In genomic region chr2:73232471-73233153, GRCh38 we compare ENCODE assay signal across 8 cellular contexts. TPM values are rescaled to one million over a fixed set of nuclear protein-coding genes. Genes with fewer than 3 reads are reported as not detected.
DNase-seq lines count a peak whose midpoint lies in the region; ATAC-seq lines count a peak whose summit lies in the region.

No MANE protein-coding gene starts in this region.

- H3K27ac Mint-ChIP-seq in effector memory CD8-positive, alpha-beta T cell: peak overlapping the region; percentile 97 to 98
- H3K27ac Mint-ChIP-seq in naive thymus-derived CD8-positive, alpha-beta T cell: peak overlapping the region; percentile 58 to 98 (median 92)

- ATAC-seq in HG02763 (IDR thresholded peaks at IDR 0.05; ENCODE audit: unreplicated experiment) (peak; percentile 2), HG02610 (IDR thresholded peaks at IDR 0.05; ENCODE audit: unreplicated experiment) (no peak)
- no peak for ATAC-seq in effector memory CD8-positive, alpha-beta T cell (replicated peaks)
- no peak for ATAC-seq in naive thymus-derived CD8-positive, alpha-beta T cell

- no peaks in the 10 kb centered on the region for H3K9me3 Mint-ChIP-seq in effector memory CD8-positive, alpha-beta T cell
- H3K9me3 Mint-ChIP-seq in naive thymus-derived CD8-positive, alpha-beta T cell: no peaks in the 10 kb centered on the region

- H3K4me1 Mint-ChIP-seq in effector memory CD8-positive, alpha-beta T cell (ENCODE audit: low read depth in 2 of 2): peaks cover 28 to 33% of the 10 kb centered on the region in 2 donors
- H3K4me1 Mint-ChIP-seq in naive thymus-derived CD8-positive, alpha-beta T cell: peaks cover 25 to 47% (median 35%) of the 10 kb centered on the region in 4 donors

- POLR2A ChIA-PET in naive thymus-derived CD8-positive, alpha-beta T cell (lab: Charles Lee): interaction anchor here (0.8 to 4.9 kb wide), 11 partner anchors 12 to 1226 kb away, joined by 3 to 37 read pairs (median 16); partner anchors contain the start of genes ALMS1, EGR4, FBXO41 and SFXN5

- peak overlapping the region; percentile 96 to 99 for H3K4me3 Mint-ChIP-seq in effector memory CD8-positive, alpha-beta T cell
- peak overlapping the region; percentile 90 to 99 (median 97) for H3K4me3 Mint-ChIP-seq in naive thymus-derived CD8-positive, alpha-beta T cell

- no peaks in the 10 kb centered on the region for H3K27me3 Mint-ChIP-seq in effector memory CD8-positive, alpha-beta T cell
- H3K27me3 Mint-ChIP-seq in naive thymus-derived CD8-positive, alpha-beta T cell: no peaks in the 10 kb centered on the region

- peak; percentile 29 for DNase-seq in NCI-H748 (lab: John Stamatoyannopoulos, UW; ENCODE audit: unreplicated experiment)
- no peak for DNase-seq in NCI-H748 treated with DMSO at 0.1 percent for 48 hours (lab: John Stamatoyannopoulos, UW)
- peak; percentile 65 for DNase-seq in SW480 (ENCODE audit: low spot score)
- peak in 1 of 3 experiments; percentile 21 for DNase-seq in effector memory CD8-positive, alpha-beta T cell
- DNase-seq in naive thymus-derived CD8-positive, alpha-beta T cell: peak in 2 of 10 donors; percentile 21 to 67
- DNase-seq in GOT3 (lab: John Stamatoyannopoulos, UW): no peak

- H3K36me3 Mint-ChIP-seq in effector memory CD8-positive, alpha-beta T cell (ENCODE audit: insufficient read depth): peaks cover 31% of the 10 kb centered on the region
- peaks cover 0 to 16% (median 0%) of the 10 kb centered on the region in 3 donors for H3K36me3 Mint-ChIP-seq in naive thymus-derived CD8-positive, alpha-beta T cell

RNA-seq across cellular contexts. Expression of gene PRADC1, which starts 0.4 kb away (rescaled TPM):
- total RNA-seq in naive thymus-derived CD8-positive, alpha-beta T cell: 10 to 100 TPM in 1 of 2 experiments, 1 to 10 TPM in 1; 7.8 to 10.7 TPM
- polyA plus RNA-seq in naive thymus-derived CD8-positive, alpha-beta T cell: 10 to 100 TPM; 26.1 to 38.8 (median 27.6) TPM

RNA-seq across cellular contexts. Expression of gene CCT7, which starts 1.5 kb away (rescaled TPM):
- 100 to 1,000 TPM; 206 to 217 TPM for total RNA-seq in naive thymus-derived CD8-positive, alpha-beta T cell
- 100 to 1,000 TPM; 294 to 306 (median 299) TPM for polyA plus RNA-seq in naive thymus-derived CD8-positive, alpha-beta T cell

RNA-seq across cellular contexts. Expression of gene SMYD5, which starts 18.6 kb away (rescaled TPM):
- 10 to 100 TPM; 51.2 to 56.3 TPM for total RNA-seq in naive thymus-derived CD8-positive, alpha-beta T cell
- polyA plus RNA-seq in naive thymus-derived CD8-positive, alpha-beta T cell: 10 to 100 TPM; 22.7 to 28.3 (median 25.3) TPM

RNA-seq across cellular contexts. Expression of gene NOTO, which starts 30.2 kb away (rescaled TPM):
- total RNA-seq in naive thymus-derived CD8-positive, alpha-beta T cell: not detected
- polyA plus RNA-seq in naive thymus-derived CD8-positive, alpha-beta T cell: not detected

RNA-seq across cellular contexts. Expression of gene FBXO41, which starts 51.7 kb away (rescaled TPM):
- total RNA-seq in naive thymus-derived CD8-positive, alpha-beta T cell: 10 to 100 TPM; 26.5 to 28.0 TPM
- polyA plus RNA-seq in naive thymus-derived CD8-positive, alpha-beta T cell: 1 to 10 TPM; 1.0 to 2.7 (median 1.8) TPM

Comparison
In these comparisons a context has a peak if more than half of its experiments do, and no peak if none do; other contexts are left out.
1. DNase-seq: peak in NCI-H748 (single experiment) and SW480 (single experiment); none in NCI-H748 treated with DMSO at 0.1 percent for 48 hours (single experiment) and GOT3 (single experiment).